In the genomic region with DNA sequence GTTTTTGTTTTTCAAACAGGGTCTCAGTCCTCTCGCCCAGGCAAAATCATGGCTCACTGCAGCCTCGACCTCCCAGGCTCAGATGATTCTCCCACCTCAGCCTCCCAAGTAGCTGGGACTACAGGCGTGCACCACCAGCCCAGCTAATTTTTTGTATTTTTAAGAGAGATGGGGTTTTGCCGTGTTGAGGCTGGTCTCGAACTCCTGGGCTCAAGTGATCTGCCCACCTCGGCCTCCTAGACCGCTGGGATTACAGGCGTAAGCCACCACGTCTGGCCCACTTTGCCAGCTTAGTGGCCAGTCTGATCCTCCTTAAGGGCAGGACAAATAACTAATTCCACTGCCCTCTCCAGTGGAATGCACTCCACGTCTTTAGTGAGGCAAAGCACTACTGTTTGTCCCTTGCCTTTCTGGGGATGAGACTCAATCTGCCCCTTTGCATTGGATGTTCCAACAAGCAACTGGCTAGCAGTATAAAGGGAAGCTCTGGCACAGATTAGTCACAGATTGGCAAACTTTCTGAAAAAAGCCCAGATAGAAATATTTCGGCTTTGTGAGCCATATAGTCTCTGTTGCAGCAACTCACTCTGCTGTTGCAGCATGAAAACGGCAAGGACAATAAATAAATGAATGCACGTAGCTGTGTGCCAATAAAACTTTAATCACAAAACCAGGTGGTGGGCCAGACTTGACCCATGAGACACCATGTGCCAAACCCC, we compare ENCODE assay signal across 17 cellular contexts.
DNase-seq lines count a peak whose midpoint lies in the region; ATAC-seq and TF ChIP-seq lines count a peak whose summit lies in the region.
"Had no signal": no experiment of that assay in that cellular context is flagged by ENCODE, and none has a peak within 500 bp of the region (broad histone marks: within the 10 kb centered on the region; RNA-seq: fewer than 3 reads in every experiment).

No MANE protein-coding gene starts in this region.

- peaks cover 42% of the 10 kb centered on the region for H3K4me1 ChIP-seq in GM23248 (ENCODE audit: insufficient read depth)

- H3K9ac ChIP-seq in GM23248 = no peak overlapping the region

- in situ Hi-C loops in GM23248 (cut with MboI) = no loop called here

- H4K20me1 ChIP-seq in GM23248 (ENCODE audit: insufficient read depth) = no peaks in the 10 kb centered on the region

- ATAC-seq in left lobe of liver = no peak
- no peak for ATAC-seq in GM19023 (IDR thresholded peaks at IDR 0.05; ENCODE audit: unreplicated experiment)
- ATAC-seq: GM23338 had no signal

- H3F3A ChIP-seq in GM23248 (ENCODE audit: insufficient read depth) = peaks cover 48% of the 10 kb centered on the region

- H2AFZ ChIP-seq in GM23248 = no peak overlapping the region
- H2AFZ ChIP-seq: GM23338 had no signal

- H3K27ac ChIP-seq in GM23248 = no peak overlapping the region; the same call in 1 of the 2 replicates
- H3K27ac ChIP-seq in coronary artery = peak overlapping the region; percentile 85 to 89
- H3K27ac ChIP-seq: HL-60 had no signal

- H3K9me2 ChIP-seq in GM23248 (ENCODE audit: insufficient read depth) = no peaks in the 10 kb centered on the region

- H3K79me2 ChIP-seq in GM23248 (ENCODE audit: insufficient read depth) = no peaks in the 10 kb centered on the region

- H3K27ac Mint-ChIP-seq in HFFc6 = no peak overlapping the region
- H3K27ac Mint-ChIP-seq: B cell; CD4-positive, CD25-positive, alpha-beta regulatory T cell; GM23338 had no signal

- H3K4me1 Mint-ChIP-seq in HFFc6 (ENCODE audit: low read depth) = peaks cover 53% of the 10 kb centered on the region
- H3K4me1 Mint-ChIP-seq: B cell, GM23338 had no signal

- H3K4me2 ChIP-seq in GM23248 (ENCODE audit: unreplicated experiment) = no peak overlapping the region
- H3K4me2 ChIP-seq: GM23338 had no signal

- no peak for TF ChIP-seq CTCF in coronary artery (IDR thresholded peaks at IDR 0.05)
- no peak for TF ChIP-seq CTCF in HFFc6 (IDR thresholded peaks at IDR 0.05)

- H3K9me3 Mint-ChIP-seq in HFFc6 = peaks cover 7% of the 10 kb centered on the region; the same call in 1 of the 2 replicates

- no peaks in the 10 kb centered on the region; the same call in 1 of the 2 replicates for H3K27me3 Mint-ChIP-seq in HFFc6 (ENCODE audit: insufficient read depth)
- H3K27me3 Mint-ChIP-seq: B cell; CD4-positive, CD25-positive, alpha-beta regulatory T cell had no signal

- H3K4me3 Mint-ChIP-seq in HFFc6 = no peak overlapping the region
- H3K4me3 Mint-ChIP-seq: B cell; CD4-positive, CD25-positive, alpha-beta regulatory T cell; GM23338 had no signal

- no peaks in the 10 kb centered on the region for H3K36me3 ChIP-seq in GM23248 (ENCODE audit: low read depth)

- H3K36me3 Mint-ChIP-seq in HFFc6 (ENCODE audit: low read depth) = peaks cover 12% of the 10 kb centered on the region; the same call in 1 of the 2 replicates

- peak; percentile 45 for DNase-seq in AG08395 (ENCODE audit: low spot score)
- peak; percentile 75 for DNase-seq in GM23248
- DNase-seq in coronary artery (ENCODE audit: low spot score) = no peak
- peak; percentile 18 for DNase-seq in left lobe of liver (ENCODE audit: low spot score)
- no peak for DNase-seq in HFFc6
- DNase-seq in NCI-H82 (lab: John Stamatoyannopoulos, UW) = no peak
- DNase-seq: ACHN; CD4-positive, CD25-positive, alpha-beta regulatory T cell; MV-4-11; NCI-H1417 treated with DMSO at 0.1 percent for 48 hours; NCI-H1930; NCI-H69; NK-92 treated with Interleukin-12 subunit alpha and Interleukin-12 subunit beta, amount 100 ng/mL, for 24 hours had no signal

- H3K27me3 ChIP-seq in GM23248 (replicated peaks; ENCODE audit: insufficient read depth) = no peaks in the 10 kb centered on the region

- H3K4me3 ChIP-seq in GM23248 = no peak overlapping the region
- no peak overlapping the region for H3K4me3 ChIP-seq in coronary artery
- H3K4me3 ChIP-seq: GM23338 had no signal

- 75% methylated on average over 13 of the region's 13 CpGs for WGBS in GM23248 (ENCODE audit: low coverage in 1 of 2, low lambda C conversion rate in 2 of 2, missing lambda C conversion rate in 2 of 2), 2 experiments

- H3K9me3 ChIP-seq in GM23248 (ENCODE audit: low read depth) = no peaks in the 10 kb centered on the region

Comparison
In these comparisons a context has a peak if more than half of its experiments do, and no peak if none do; other contexts are left out.
1. DNase-seq: peak in AG08395 (single experiment), GM23248 (single experiment) and left lobe of liver (single experiment); none in coronary artery (single experiment), HFFc6 (single experiment) and NCI-H82 (single experiment).